8 cellular contexts compared by ENCODE assay signal in genomic region chr6:134170844-134171243, GRCh38.
DNase-seq lines count a peak whose midpoint lies in the region; FAIRE-seq and TF ChIP-seq lines count a peak whose summit lies in the region.

No MANE protein-coding gene starts in this region.

- dilution Hi-C loops in endothelial cell of umbilical vein (cut with MboI; ENCODE audit: extremely low pct_ligation_motif_present, low sequenced_read_pairs): no loop called here

- peak overlapping the region; percentile 9 for H3K4me3 ChIP-seq in BJ (ENCODE audit: low read depth, low read length)
- peak overlapping the region in 2 of 3 experiments; percentile 11 to 100 for H3K4me3 ChIP-seq in endothelial cell of umbilical vein (replicated peaks in 1 of 3; ENCODE audit: insufficient read depth in 1 of 3, low read depth in 1 of 3, low read length in 3 of 3)
- no peak overlapping the region for H3K4me3 ChIP-seq in neural progenitor cell

- peaks cover 3% of the 10 kb centered on the region for H3K4me1 Mint-ChIP-seq in neural progenitor cell

- H3K4me2 ChIP-seq in endothelial cell of umbilical vein (ENCODE audit: insufficient read depth, low read length): peak overlapping the region; percentile 93
- H3K4me2 ChIP-seq in neural progenitor cell: no peak overlapping the region

- H3F3A ChIP-seq in neural progenitor cell (ENCODE audit: low read depth): peaks cover 16% of the 10 kb centered on the region

- no peak overlapping the region for H3K27ac Mint-ChIP-seq in neural progenitor cell

- H3K9me1 ChIP-seq in endothelial cell of umbilical vein (replicated peaks; ENCODE audit: control insufficient read depth, extremely low read depth, insufficient read depth, low read length): no peaks in the 10 kb centered on the region

- H2AFZ ChIP-seq in endothelial cell of umbilical vein (ENCODE audit: low read depth, low read length) (no peak overlapping the region), neural progenitor cell (replicated peaks) (no peak overlapping the region)

- DNase-seq in BJ (ENCODE audit: low read depth) (no peak), endothelial cell of umbilical vein (ENCODE audit: low read depth, low spot score) (no peak), neural progenitor cell (ENCODE audit: low spot score) (peak; percentile 10), NCI-H345 treated with DMSO at 0.1 percent for 48 hours (lab: John Stamatoyannopoulos, UW; ENCODE audit: unreplicated experiment) (no peak), NCI-H1105 (lab: John Stamatoyannopoulos, UW) (no peak)
- no peak for DNase-seq in activated effector memory CD4-positive, alpha-beta T cell treated with Interleukin-2 at 50 U/mL for 16 hours
- DNase-seq in stimulated activated CD4-positive, alpha-beta T cell treated with anti-CD3 and anti-CD28 coated beads, Interleukin-12 subunit alpha, Interleukin-12 subunit beta, amount 100 ng/mL, for 4 hours: no peak

- intact Hi-C loops in endothelial cell of umbilical vein (cut with micrococcal nuclease): no loop called here

- BruUV-seq in endothelial cell of umbilical vein (replicated peaks; lab: Mats Ljungman, UMichigan): no TSS peak

- peaks cover 11% of the 10 kb centered on the region for H4K20me1 ChIP-seq in endothelial cell of umbilical vein (replicated peaks; ENCODE audit: control insufficient read depth, extremely low read depth, insufficient read depth, low read length)
- H4K20me1 ChIP-seq in neural progenitor cell (ENCODE audit: low read depth): no peaks in the 10 kb centered on the region

- H3K27me3 Mint-ChIP-seq in neural progenitor cell (ENCODE audit: insufficient read depth, low read depth): peaks cover under 1% of the 10 kb centered on the region

- H3K4me1 ChIP-seq in endothelial cell of umbilical vein (ENCODE audit: control insufficient read depth, extremely low read depth, insufficient read depth, low read length): peaks cover 35% of the 10 kb centered on the region
- peaks cover under 1% of the 10 kb centered on the region for H3K4me1 ChIP-seq in neural progenitor cell

- no peaks in the 10 kb centered on the region for H3K9me3 Mint-ChIP-seq in neural progenitor cell

- H3K36me3 ChIP-seq in BJ (ENCODE audit: control insufficient read depth, insufficient read depth, low read length) (peaks cover 17% of the 10 kb centered on the region), endothelial cell of umbilical vein (ENCODE audit: control insufficient read depth in 2 of 2, extremely low read depth in 1 of 2, insufficient read depth in 2 of 2, low read length in 2 of 2) (peaks cover 26 to 53% of the 10 kb centered on the region in 2 experiments), neural progenitor cell (no peaks in the 10 kb centered on the region)

- H3K9ac ChIP-seq in endothelial cell of umbilical vein (replicated peaks; ENCODE audit: extremely low read depth, insufficient read depth, low read length): peak overlapping the region; percentile 99
- H3K9ac ChIP-seq in neural progenitor cell: no peak overlapping the region

- no peak for TF ChIP-seq POLR2A in endothelial cell of umbilical vein (IDR thresholded peaks at IDR 0.05; ENCODE audit: low read depth, low read length)

- POLR2A ChIA-PET in BJ (lab: Charles Lee): no interaction called here
- POLR2A ChIA-PET in endothelial cell of umbilical vein (lab: Charles Lee): interaction anchor here (1.0 to 2.0 kb wide), 3 partner anchors 126 to 380 kb away, joined by 3 to 5 read pairs (median 3); no protein-coding TSS in a partner anchor

- CTCF ChIA-PET in BJ (lab: Yijun Ruan, JAX) (interaction anchor here (1.0 to 2.1 kb wide), 5 partner anchors 10 to 771 kb away, joined by 3 to 11 read pairs (median 4); no protein-coding TSS in a partner anchor), endothelial cell of umbilical vein (lab: Charles Lee) (interaction anchor here (1.3 to 3.3 kb wide), 6 partner anchors 15 to 769 kb away, joined by 3 to 24 read pairs (median 8); no protein-coding TSS in a partner anchor)

- H3K27me3 ChIP-seq in BJ (ENCODE audit: control insufficient read depth, insufficient read depth, low read length): no peaks in the 10 kb centered on the region
- H3K27me3 ChIP-seq in endothelial cell of umbilical vein (ENCODE audit: control insufficient read depth in 2 of 2, insufficient read depth in 2 of 2, low read length in 2 of 2): no peaks in the 10 kb centered on the region
- peaks cover 3% of the 10 kb centered on the region for H3K27me3 ChIP-seq in neural progenitor cell

- H3K4me3 Mint-ChIP-seq in neural progenitor cell: no peak overlapping the region

- H3K27ac ChIP-seq in endothelial cell of umbilical vein (ENCODE audit: insufficient read depth, low read depth, low read length) (no peak overlapping the region), neural progenitor cell (no peak overlapping the region)

- TF ChIP-seq CTCF in BJ (IDR thresholded peaks at IDR 0.05; ENCODE audit: insufficient read depth, low read depth, low read length) (no peak), endothelial cell of umbilical vein (IDR thresholded peaks at IDR 0.05; ENCODE audit: extremely low read depth in 1 of 2, insufficient read depth in 1 of 2, low read depth in 1 of 2, low read length in 2 of 2) (no peak), neural progenitor cell (IDR thresholded peaks at IDR 0.05) (no peak)

- FAIRE-seq in endothelial cell of umbilical vein (lab: Jason Lieb, UNC): no peak

- no peaks in the 10 kb centered on the region for H3K36me3 Mint-ChIP-seq in neural progenitor cell

- no peaks in the 10 kb centered on the region for H3K9me3 ChIP-seq in endothelial cell of umbilical vein (replicated peaks; ENCODE audit: control insufficient read depth, insufficient read depth, low read length)
- H3K9me3 ChIP-seq in neural progenitor cell (ENCODE audit: low read depth): no peaks in the 10 kb centered on the region

- H3K79me2 ChIP-seq in endothelial cell of umbilical vein (ENCODE audit: control insufficient read depth, insufficient read depth, low read length): peaks cover 53% of the 10 kb centered on the region
- H3K79me2 ChIP-seq in neural progenitor cell (ENCODE audit: low read depth): no peaks in the 10 kb centered on the region

TF ChIP-seq in PFSK-1, 5 proteins besides CTCF, POLR2A, EP300 and RAD21 (continues in another document):
- TF ChIP-seq POLR2AphosphoS5 (IDR thresholded peaks at IDR 0.05; ENCODE audit: low read depth, low read length) (no peak), TAF1 (IDR thresholded peaks at IDR 0.05; ENCODE audit: borderline replicate concordance, insufficient read depth, low read length) (no peak), SIN3A (IDR thresholded peaks at IDR 0.05; ENCODE audit: borderline replicate concordance, insufficient read depth, low read length) (peak; percentile 59; the same call in 1 of the 2 replicates), FOXP2 (optimal IDR thresholded peaks at IDR 0.05; ENCODE audit: borderline replicate concordance, extremely low read depth, extremely low read length, insufficient read depth) (no peak)

TF ChIP-seq in endothelial cell of umbilical vein, 7 proteins besides CTCF, POLR2A, EP300 and RAD21:
- no peak for TF ChIP-seq FOS (IDR thresholded peaks at IDR 0.05; ENCODE audit: borderline replicate concordance, insufficient read depth, low read length)
- TF ChIP-seq, protein P1, sequence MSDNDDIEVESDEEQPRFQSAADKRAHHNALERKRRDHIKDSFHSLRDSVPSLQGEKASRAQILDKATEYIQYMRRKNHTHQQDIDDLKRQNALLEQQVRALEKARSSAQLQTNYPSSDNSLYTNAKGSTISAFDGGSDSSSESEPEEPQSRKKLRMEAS (IDR thresholded peaks at IDR 0.05; ENCODE audit: insufficient read depth, insufficient read length): no peak
- TF ChIP-seq MYC (IDR thresholded peaks at IDR 0.05; ENCODE audit: low read depth, low read length): no peak
- no peak for TF ChIP-seq JUN (IDR thresholded peaks at IDR 0.05; ENCODE audit: borderline replicate concordance, insufficient read depth, insufficient read length, low read depth)
- no peak for TF ChIP-seq EZH2 (IDR thresholded peaks at IDR 0.05; ENCODE audit: borderline replicate concordance, low read depth, low read length, severe bottlenecking)
- no peak for TF ChIP-seq POLR2AphosphoS5 (IDR thresholded peaks at IDR 0.05; ENCODE audit: insufficient read depth, low read depth, low read length)
- no peak for TF ChIP-seq GATA2 (IDR thresholded peaks at IDR 0.05; ENCODE audit: insufficient read depth, insufficient read length, low read depth, low read length)
